Comparison of ENCODE assay signal across 1 cellular context in the genomic region with DNA sequence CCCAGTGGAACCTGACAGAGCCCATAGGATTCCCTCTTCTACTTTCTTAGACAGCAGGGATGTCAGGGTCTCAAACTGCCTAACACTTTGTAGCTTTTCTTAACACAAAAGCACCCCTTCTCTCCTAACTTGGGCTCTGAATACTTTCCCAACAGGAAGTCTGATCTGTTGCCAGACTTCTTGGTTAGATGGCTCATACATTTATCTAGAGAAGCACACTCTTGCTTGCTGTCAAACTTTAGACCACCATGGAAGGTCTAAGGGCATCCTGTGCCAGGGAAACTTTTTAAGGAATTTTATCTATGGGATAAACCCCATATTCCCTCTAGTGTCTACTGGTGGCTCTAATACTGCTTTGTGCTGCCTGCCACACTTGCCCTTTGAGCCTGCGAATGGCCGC.
TF ChIP-seq lines count a peak whose summit lies in the region.

No MANE protein-coding gene starts in this region.

TF ChIP-seq in IMR-90, 13 proteins besides CTCF, POLR2A, EP300 and RAD21:
- TF ChIP-seq CHD1 (IDR thresholded peaks at IDR 0.05; ENCODE audit: low read depth, low read length) (no peak), MAFK (IDR thresholded peaks at IDR 0.05; ENCODE audit: low read depth, low read length) (no peak), SMC3 (IDR thresholded peaks at IDR 0.05; ENCODE audit: low read depth, low read length) (no peak), MAZ (IDR thresholded peaks at IDR 0.05; ENCODE audit: borderline replicate concordance, low read depth, low read length) (no peak), FOS (IDR thresholded peaks at IDR 0.05; ENCODE audit: low read depth, low read length) (no peak)
